In genomic region chr13:23575632-23576031, GRCh38 we compare ENCODE assay signal across 31 cellular contexts. TPM values are rescaled to one million over a fixed set of nuclear protein-coding genes. Genes with fewer than 3 reads are reported as not detected.
"Had no signal": no experiment of that assay in that cellular context is flagged by ENCODE, and none has a peak within 500 bp of the region (broad histone marks: within the 10 kb centered on the region; RNA-seq: fewer than 3 reads in every experiment).

No MANE protein-coding gene starts in this region.

- H3K4me3 ChIP-seq: neural progenitor cell, ovary, prostate gland, skin epidermis, smooth muscle cell, spleen, suprapubic skin, testis, tibial artery, transverse colon, upper lobe of right lung, uterus had no signal

- H3K27ac Mint-ChIP-seq: naive B cell; naive thymus-derived CD8-positive, alpha-beta T cell; natural killer cell treated with Interleukin-12 subunit alpha and Interleukin-12 subunit beta and Interleukin-15 and Interleukin-18, amount 100 ng/mL, for 72 hours; neural progenitor cell; stimulated activated memory B cell treated with anti-CD40 and anti-IgM and Interleukin-4, amounts not matched to agents 10 μg/mL and 1 μg/mL and 100 μg/mL, for 72 hours; stimulated activated naive CD8-positive, alpha-beta T cell treated with anti-CD3 and anti-CD28 coated beads, Interleukin-15, amount 100 ng/mL, for 72 hours; type B pancreatic cell had no signal

- H3K4me2 ChIP-seq: neural progenitor cell, smooth muscle cell had no signal

- H3K27me3 Mint-ChIP-seq: type B pancreatic cell had no signal

- H3K9ac ChIP-seq: neural progenitor cell had no signal

- ATAC-seq: naive thymus-derived CD8-positive, alpha-beta T cell; natural killer cell treated with Interleukin-12 subunit alpha and Interleukin-12 subunit beta and Interleukin-15 and Interleukin-18, amount 100 ng/mL, for 72 hours; right cardiac atrium; sciatic nerve; stimulated activated memory B cell treated with anti-CD40 and anti-IgM and Interleukin-4, amounts not matched to agents 10 μg/mL and 1 μg/mL and 100 μg/mL, for 72 hours; stimulated activated naive CD8-positive, alpha-beta T cell treated with anti-CD3 and anti-CD28 coated beads, Interleukin-15, amount 100 ng/mL, for 72 hours; stimulated activated naive CD8-positive, alpha-beta T cell treated with anti-CD3 and anti-CD28 coated beads, Interleukin-15, Interleukin-2, amounts not matched to agents 100 U/mL and 50 U/mL, for 24 hours; upper lobe of right lung had no signal

- DNase-seq: naive B cell; naive thymus-derived CD8-positive, alpha-beta T cell; nephron progenitor cell; occipital lobe; ovary; retina; spleen; stimulated activated CD4-positive, alpha-beta T cell treated with anti-CD3 and anti-CD28 coated beads, Interleukin-12 subunit alpha, Interleukin-12 subunit beta, amount 100 ng/mL, for 4 hours; stimulated activated CD4-positive, alpha-beta T cell treated with anti-CD3 and anti-CD28 coated beads, Interleukin-1b, Interleukin-23, amount 100 ng/mL, for 48 hours; stimulated activated CD4-positive, alpha-beta T cell treated with anti-CD3 and anti-CD28 coated beads, Interleukin-4, amount 100 ng/mL, for 1 hour; stimulated activated CD4-positive, alpha-beta T cell treated with anti-CD3 and anti-CD28 coated beads, Interleukin-4, amount 100 ng/mL, for 4 hours; stimulated activated CD8-positive, alpha-beta memory T cell treated with anti-CD3 and anti-CD28 coated beads, Interleukin-4, amount 100 ng/mL, for 48 hours; stimulated activated naive CD4-positive, alpha-beta T cell; stimulated activated naive CD8-positive, alpha-beta T cell treated with anti-CD3 and anti-CD28 coated beads, Interleukin-15, amount 100 ng/mL, for 72 hours; stimulated activated naive CD8-positive, alpha-beta T cell treated with anti-CD3 and anti-CD28 coated beads, Interleukin-15, Interleukin-2, amounts not matched to agents 100 U/mL and 50 U/mL, for 24 hours; substantia nigra; testis; tibial artery; transverse colon; upper lobe of right lung; uterus had no signal

- H3K27ac ChIP-seq: neural progenitor cell, ovary, prostate gland, spleen, suprapubic skin, testis, tibial artery, transverse colon, upper lobe of right lung, uterus had no signal

- H3K36me3 ChIP-seq: neural progenitor cell, ovary, prostate gland, spleen, suprapubic skin, tibial artery, transverse colon, upper lobe of right lung, uterus had no signal

- H3K4me1 ChIP-seq: prostate gland, testis, uterus had no signal

- H3K9me3 Mint-ChIP-seq: naive thymus-derived CD8-positive, alpha-beta T cell; nephron progenitor cell; neural progenitor cell; stimulated activated naive CD8-positive, alpha-beta T cell treated with anti-CD3 and anti-CD28 coated beads, Interleukin-15, amount 100 ng/mL, for 72 hours; type B pancreatic cell had no signal

- H3K4me3 Mint-ChIP-seq: naive B cell; naive thymus-derived CD8-positive, alpha-beta T cell; natural killer cell treated with Interleukin-12 subunit alpha and Interleukin-12 subunit beta and Interleukin-15 and Interleukin-18, amount 100 ng/mL, for 72 hours; stimulated activated memory B cell treated with anti-CD40 and anti-IgM and Interleukin-4, amounts not matched to agents 10 μg/mL and 1 μg/mL and 100 μg/mL, for 72 hours; stimulated activated naive CD8-positive, alpha-beta T cell treated with anti-CD3 and anti-CD28 coated beads, Interleukin-15, amount 100 ng/mL, for 72 hours had no signal

- H3K36me3 Mint-ChIP-seq: naive thymus-derived CD8-positive, alpha-beta T cell; stimulated activated memory B cell treated with anti-CD40 and anti-IgM and Interleukin-4, amounts not matched to agents 10 μg/mL and 1 μg/mL and 100 μg/mL, for 72 hours had no signal

- H3K27me3 ChIP-seq: ovary, suprapubic skin, testis, upper lobe of right lung, uterus had no signal

- H3K9me3 ChIP-seq: ovary, prostate gland, spleen, suprapubic skin, testis, tibial artery, transverse colon, upper lobe of right lung, uterus had no signal

- H2AFZ ChIP-seq: neural progenitor cell had no signal

RNA-seq across cellular contexts. Expression of gene TNFRSF19, which starts 5.4 kb away (rescaled TPM):
- polyA plus RNA-seq: naive thymus-derived CD8-positive, alpha-beta T cell had no signal
